In the genomic region with DNA sequence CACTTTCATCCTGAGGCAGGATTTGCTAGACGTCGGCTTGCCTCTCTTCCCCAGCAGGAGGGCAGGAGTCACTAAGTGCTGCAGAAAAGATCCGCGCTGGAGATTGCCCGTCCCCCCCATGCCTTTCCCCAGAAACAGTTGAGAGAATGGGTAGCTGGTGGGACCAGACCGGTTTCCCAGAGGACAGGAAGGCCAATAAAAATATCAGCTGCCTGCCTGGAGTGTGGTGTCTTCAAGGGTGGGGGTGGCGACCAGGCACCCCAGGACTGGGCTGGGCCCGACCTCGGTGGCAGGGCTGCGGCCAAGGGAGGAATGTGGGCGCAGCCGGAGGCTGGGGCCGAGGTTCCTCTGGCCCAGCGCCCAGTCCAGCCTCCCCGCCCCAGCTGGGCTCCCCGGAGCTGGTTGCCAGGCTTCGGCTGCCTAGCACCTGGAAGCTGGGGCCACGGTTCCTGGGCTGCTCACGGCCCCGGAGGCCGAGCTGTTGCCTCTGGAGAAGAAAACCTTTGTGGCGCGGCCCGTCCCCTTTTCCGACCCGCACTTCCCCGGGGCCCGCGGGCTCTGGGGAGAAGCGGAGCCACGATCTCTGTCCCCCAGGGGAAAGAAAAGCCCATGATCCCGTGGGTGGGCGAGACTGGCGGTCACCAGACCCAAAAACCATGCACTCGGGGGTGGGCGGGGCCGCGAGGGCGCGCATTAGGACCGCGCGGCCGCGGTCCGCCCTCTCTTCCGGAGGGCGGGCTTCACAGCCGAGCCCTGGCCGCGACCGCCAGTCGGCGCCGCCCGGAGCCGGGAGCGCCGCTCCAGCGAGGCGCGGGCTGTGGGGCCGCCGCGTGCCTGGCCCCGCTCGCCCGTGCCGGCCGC, we compare ENCODE assay signal across 1 cellular context.
A peak's percentile ranks its signal among the peaks of the same experiment; 100 is the strongest.
TF ChIP-seq lines count a peak whose summit lies in the region.

A gene with protein sequence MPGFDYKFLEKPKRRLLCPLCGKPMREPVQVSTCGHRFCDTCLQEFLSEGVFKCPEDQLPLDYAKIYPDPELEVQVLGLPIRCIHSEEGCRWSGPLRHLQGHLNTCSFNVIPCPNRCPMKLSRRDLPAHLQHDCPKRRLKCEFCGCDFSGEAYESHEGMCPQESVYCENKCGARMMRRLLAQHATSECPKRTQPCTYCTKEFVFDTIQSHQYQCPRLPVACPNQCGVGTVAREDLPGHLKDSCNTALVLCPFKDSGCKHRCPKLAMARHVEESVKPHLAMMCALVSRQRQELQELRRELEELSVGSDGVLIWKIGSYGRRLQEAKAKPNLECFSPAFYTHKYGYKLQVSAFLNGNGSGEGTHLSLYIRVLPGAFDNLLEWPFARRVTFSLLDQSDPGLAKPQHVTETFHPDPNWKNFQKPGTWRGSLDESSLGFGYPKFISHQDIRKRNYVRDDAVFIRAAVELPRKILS (plus strand): TSS at position 769 of the 861 bp plus-strand sequence. CDS start 102 bp downstream, outside the sequence.

TF ChIP-seq in K562, 482 proteins besides CTCF, POLR2A, EP300 and RAD21 (continued from another document and continues in another):
- TF ChIP-seq, protein P1, sequence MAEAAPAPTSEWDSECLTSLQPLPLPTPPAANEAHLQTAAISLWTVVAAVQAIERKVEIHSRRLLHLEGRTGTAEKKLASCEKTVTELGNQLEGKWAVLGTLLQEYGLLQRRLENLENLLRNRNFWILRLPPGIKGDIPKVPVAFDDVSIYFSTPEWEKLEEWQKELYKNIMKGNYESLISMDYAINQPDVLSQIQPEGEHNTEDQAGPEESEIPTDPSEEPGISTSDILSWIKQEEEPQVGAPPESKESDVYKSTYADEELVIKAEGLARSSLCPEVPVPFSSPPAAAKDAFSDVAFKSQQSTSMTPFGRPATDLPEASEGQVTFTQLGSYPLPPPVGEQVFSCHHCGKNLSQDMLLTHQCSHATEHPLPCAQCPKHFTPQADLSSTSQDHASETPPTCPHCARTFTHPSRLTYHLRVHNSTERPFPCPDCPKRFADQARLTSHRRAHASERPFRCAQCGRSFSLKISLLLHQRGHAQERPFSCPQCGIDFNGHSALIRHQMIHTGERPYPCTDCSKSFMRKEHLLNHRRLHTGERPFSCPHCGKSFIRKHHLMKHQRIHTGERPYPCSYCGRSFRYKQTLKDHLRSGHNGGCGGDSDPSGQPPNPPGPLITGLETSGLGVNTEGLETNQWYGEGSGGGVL (CRISPR knock-in tag; IDR thresholded peaks at IDR 0.05), result no peak
- TF ChIP-seq DIDO1 (tag; IDR thresholded peaks at IDR 0.05; ENCODE audit: low read depth) (no peak), ETV6 (IDR thresholded peaks at IDR 0.05; ENCODE audit: borderline replicate concordance in 1 of 2, low read depth in 2 of 2, low read length in 1 of 2) (no peak), ETV6 (CRISPR knock-in tag; IDR thresholded peaks at IDR 0.05; ENCODE audit: borderline replicate concordance) (no peak; the same call in 1 of the 2 replicates), ZSCAN29 (IDR thresholded peaks at IDR 0.05) (no peak), KLF13 (tag; IDR thresholded peaks at IDR 0.05; ENCODE audit: borderline replicate concordance, low read depth) (peak; percentile 98; the same call in 1 of the 2 replicates), SUPT5H (IDR thresholded peaks at IDR 0.05) (0 out of 2 replicates have a peak, but pooled peaks have one; percentile 49), FUS (optimal IDR thresholded peaks at IDR 0.05; ENCODE audit: low read depth, low read length) (no peak), ZNF41 (CRISPR knock-in tag; conservative IDR thresholded peaks at IDR 0.05) (no peak), PML (IDR thresholded peaks at IDR 0.05; ENCODE audit: low read length) (peak; percentile 42; the same call in 1 of the 2 replicates), HDAC6 (IDR thresholded peaks at IDR 0.05; ENCODE audit: low read depth, low read length) (no peak), MIER1 (IDR thresholded peaks at IDR 0.05; ENCODE audit: low read depth) (no peak), MCM2 (IDR thresholded peaks at IDR 0.05; ENCODE audit: low read depth) (no peak), CBX3 (IDR thresholded peaks at IDR 0.05; ENCODE audit: borderline replicate concordance in 1 of 2, low read length in 2 of 2) (no peak), SNIP1 (IDR thresholded peaks at IDR 0.05; ENCODE audit: low read depth) (no peak), NFATC3 (IDR thresholded peaks at IDR 0.05) (no peak), SMARCE1 (IDR thresholded peaks at IDR 0.05) (peak; percentile 73), COPS2 (conservative IDR thresholded peaks at IDR 0.05) (no peak), MTA3 (IDR thresholded peaks at IDR 0.05; ENCODE audit: borderline replicate concordance) (peak; percentile 69; the same call in 1 of the 2 replicates), ASH1L (IDR thresholded peaks at IDR 0.05; ENCODE audit: borderline replicate concordance, low read depth, partially characterized antibody) (no peak), MCM3 (IDR thresholded peaks at IDR 0.05) (no peak), ILF3 (IDR thresholded peaks at IDR 0.05; ENCODE audit: borderline replicate concordance) (0 out of 2 replicates have a peak, but pooled peaks have one; percentile 66), KDM5B (IDR thresholded peaks at IDR 0.05; ENCODE audit: insufficient replicate concordance, low read depth, low read length) (no peak), BRCA1 (IDR thresholded peaks at IDR 0.05) (no peak), BRCA1 (CRISPR knock-in tag; IDR thresholded peaks at IDR 0.05) (no peak), NFE2L1 (tag; IDR thresholded peaks at IDR 0.05; ENCODE audit: borderline replicate concordance, low read depth) (no peak), ZNF23 (CRISPR knock-in tag; IDR thresholded peaks at IDR 0.05) (no peak), ZKSCAN8 (CRISPR knock-in tag; IDR thresholded peaks at IDR 0.05) (no peak), KLF6 (CRISPR knock-in tag; IDR thresholded peaks at IDR 0.05; ENCODE audit: borderline replicate concordance) (no peak), PHF21A (IDR thresholded peaks at IDR 0.05; ENCODE audit: borderline replicate concordance, low read depth) (no peak)
- TF ChIP-seq, protein P2, sequence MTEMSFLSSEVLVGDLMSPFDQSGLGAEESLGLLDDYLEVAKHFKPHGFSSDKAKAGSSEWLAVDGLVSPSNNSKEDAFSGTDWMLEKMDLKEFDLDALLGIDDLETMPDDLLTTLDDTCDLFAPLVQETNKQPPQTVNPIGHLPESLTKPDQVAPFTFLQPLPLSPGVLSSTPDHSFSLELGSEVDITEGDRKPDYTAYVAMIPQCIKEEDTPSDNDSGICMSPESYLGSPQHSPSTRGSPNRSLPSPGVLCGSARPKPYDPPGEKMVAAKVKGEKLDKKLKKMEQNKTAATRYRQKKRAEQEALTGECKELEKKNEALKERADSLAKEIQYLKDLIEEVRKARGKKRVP (CRISPR knock-in tag; IDR thresholded peaks at IDR 0.05), result peak; percentile 8; the same call in 1 of the 2 replicates
- TF ChIP-seq, protein P3, sequence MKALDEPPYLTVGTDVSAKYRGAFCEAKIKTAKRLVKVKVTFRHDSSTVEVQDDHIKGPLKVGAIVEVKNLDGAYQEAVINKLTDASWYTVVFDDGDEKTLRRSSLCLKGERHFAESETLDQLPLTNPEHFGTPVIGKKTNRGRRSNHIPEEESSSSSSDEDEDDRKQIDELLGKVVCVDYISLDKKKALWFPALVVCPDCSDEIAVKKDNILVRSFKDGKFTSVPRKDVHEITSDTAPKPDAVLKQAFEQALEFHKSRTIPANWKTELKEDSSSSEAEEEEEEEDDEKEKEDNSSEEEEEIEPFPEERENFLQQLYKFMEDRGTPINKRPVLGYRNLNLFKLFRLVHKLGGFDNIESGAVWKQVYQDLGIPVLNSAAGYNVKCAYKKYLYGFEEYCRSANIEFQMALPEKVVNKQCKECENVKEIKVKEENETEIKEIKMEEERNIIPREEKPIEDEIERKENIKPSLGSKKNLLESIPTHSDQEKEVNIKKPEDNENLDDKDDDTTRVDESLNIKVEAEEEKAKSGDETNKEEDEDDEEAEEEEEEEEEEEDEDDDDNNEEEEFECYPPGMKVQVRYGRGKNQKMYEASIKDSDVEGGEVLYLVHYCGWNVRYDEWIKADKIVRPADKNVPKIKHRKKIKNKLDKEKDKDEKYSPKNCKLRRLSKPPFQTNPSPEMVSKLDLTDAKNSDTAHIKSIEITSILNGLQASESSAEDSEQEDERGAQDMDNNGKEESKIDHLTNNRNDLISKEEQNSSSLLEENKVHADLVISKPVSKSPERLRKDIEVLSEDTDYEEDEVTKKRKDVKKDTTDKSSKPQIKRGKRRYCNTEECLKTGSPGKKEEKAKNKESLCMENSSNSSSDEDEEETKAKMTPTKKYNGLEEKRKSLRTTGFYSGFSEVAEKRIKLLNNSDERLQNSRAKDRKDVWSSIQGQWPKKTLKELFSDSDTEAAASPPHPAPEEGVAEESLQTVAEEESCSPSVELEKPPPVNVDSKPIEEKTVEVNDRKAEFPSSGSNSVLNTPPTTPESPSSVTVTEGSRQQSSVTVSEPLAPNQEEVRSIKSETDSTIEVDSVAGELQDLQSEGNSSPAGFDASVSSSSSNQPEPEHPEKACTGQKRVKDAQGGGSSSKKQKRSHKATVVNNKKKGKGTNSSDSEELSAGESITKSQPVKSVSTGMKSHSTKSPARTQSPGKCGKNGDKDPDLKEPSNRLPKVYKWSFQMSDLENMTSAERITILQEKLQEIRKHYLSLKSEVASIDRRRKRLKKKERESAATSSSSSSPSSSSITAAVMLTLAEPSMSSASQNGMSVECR (CRISPR knock-in tag; IDR thresholded peaks at IDR 0.05), result peak; percentile 72
- TF ChIP-seq, protein P4, sequence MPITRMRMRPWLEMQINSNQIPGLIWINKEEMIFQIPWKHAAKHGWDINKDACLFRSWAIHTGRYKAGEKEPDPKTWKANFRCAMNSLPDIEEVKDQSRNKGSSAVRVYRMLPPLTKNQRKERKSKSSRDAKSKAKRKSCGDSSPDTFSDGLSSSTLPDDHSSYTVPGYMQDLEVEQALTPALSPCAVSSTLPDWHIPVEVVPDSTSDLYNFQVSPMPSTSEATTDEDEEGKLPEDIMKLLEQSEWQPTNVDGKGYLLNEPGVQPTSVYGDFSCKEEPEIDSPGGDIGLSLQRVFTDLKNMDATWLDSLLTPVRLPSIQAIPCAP (CRISPR knock-in tag; IDR thresholded peaks at IDR 0.05; ENCODE audit: borderline replicate concordance), result no peak
- TF ChIP-seq, protein P5, sequence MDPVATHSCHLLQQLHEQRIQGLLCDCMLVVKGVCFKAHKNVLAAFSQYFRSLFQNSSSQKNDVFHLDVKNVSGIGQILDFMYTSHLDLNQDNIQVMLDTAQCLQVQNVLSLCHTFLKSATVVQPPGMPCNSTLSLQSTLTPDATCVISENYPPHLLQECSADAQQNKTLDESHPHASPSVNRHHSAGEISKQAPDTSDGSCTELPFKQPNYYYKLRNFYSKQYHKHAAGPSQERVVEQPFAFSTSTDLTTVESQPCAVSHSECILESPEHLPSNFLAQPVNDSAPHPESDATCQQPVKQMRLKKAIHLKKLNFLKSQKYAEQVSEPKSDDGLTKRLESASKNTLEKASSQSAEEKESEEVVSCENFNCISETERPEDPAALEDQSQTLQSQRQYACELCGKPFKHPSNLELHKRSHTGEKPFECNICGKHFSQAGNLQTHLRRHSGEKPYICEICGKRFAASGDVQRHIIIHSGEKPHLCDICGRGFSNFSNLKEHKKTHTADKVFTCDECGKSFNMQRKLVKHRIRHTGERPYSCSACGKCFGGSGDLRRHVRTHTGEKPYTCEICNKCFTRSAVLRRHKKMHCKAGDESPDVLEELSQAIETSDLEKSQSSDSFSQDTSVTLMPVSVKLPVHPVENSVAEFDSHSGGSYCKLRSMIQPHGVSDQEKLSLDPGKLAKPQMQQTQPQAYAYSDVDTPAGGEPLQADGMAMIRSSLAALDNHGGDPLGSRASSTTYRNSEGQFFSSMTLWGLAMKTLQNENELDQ (CRISPR knock-in tag; IDR thresholded peaks at IDR 0.05; ENCODE audit: borderline replicate concordance), result no peak
- TF ChIP-seq, protein P6, sequence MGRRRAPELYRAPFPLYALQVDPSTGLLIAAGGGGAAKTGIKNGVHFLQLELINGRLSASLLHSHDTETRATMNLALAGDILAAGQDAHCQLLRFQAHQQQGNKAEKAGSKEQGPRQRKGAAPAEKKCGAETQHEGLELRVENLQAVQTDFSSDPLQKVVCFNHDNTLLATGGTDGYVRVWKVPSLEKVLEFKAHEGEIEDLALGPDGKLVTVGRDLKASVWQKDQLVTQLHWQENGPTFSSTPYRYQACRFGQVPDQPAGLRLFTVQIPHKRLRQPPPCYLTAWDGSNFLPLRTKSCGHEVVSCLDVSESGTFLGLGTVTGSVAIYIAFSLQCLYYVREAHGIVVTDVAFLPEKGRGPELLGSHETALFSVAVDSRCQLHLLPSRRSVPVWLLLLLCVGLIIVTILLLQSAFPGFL (CRISPR knock-in tag; IDR thresholded peaks at IDR 0.05), result 0 out of 2 replicates have a peak, but pooled peaks have one; percentile 83
- TF ChIP-seq, protein P7, sequence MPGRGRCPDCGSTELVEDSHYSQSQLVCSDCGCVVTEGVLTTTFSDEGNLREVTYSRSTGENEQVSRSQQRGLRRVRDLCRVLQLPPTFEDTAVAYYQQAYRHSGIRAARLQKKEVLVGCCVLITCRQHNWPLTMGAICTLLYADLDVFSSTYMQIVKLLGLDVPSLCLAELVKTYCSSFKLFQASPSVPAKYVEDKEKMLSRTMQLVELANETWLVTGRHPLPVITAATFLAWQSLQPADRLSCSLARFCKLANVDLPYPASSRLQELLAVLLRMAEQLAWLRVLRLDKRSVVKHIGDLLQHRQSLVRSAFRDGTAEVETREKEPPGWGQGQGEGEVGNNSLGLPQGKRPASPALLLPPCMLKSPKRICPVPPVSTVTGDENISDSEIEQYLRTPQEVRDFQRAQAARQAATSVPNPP (IDR thresholded peaks at IDR 0.05; ENCODE audit: borderline replicate concordance, insufficient read depth, insufficient read length), result no peak
- TF ChIP-seq, protein P8, sequence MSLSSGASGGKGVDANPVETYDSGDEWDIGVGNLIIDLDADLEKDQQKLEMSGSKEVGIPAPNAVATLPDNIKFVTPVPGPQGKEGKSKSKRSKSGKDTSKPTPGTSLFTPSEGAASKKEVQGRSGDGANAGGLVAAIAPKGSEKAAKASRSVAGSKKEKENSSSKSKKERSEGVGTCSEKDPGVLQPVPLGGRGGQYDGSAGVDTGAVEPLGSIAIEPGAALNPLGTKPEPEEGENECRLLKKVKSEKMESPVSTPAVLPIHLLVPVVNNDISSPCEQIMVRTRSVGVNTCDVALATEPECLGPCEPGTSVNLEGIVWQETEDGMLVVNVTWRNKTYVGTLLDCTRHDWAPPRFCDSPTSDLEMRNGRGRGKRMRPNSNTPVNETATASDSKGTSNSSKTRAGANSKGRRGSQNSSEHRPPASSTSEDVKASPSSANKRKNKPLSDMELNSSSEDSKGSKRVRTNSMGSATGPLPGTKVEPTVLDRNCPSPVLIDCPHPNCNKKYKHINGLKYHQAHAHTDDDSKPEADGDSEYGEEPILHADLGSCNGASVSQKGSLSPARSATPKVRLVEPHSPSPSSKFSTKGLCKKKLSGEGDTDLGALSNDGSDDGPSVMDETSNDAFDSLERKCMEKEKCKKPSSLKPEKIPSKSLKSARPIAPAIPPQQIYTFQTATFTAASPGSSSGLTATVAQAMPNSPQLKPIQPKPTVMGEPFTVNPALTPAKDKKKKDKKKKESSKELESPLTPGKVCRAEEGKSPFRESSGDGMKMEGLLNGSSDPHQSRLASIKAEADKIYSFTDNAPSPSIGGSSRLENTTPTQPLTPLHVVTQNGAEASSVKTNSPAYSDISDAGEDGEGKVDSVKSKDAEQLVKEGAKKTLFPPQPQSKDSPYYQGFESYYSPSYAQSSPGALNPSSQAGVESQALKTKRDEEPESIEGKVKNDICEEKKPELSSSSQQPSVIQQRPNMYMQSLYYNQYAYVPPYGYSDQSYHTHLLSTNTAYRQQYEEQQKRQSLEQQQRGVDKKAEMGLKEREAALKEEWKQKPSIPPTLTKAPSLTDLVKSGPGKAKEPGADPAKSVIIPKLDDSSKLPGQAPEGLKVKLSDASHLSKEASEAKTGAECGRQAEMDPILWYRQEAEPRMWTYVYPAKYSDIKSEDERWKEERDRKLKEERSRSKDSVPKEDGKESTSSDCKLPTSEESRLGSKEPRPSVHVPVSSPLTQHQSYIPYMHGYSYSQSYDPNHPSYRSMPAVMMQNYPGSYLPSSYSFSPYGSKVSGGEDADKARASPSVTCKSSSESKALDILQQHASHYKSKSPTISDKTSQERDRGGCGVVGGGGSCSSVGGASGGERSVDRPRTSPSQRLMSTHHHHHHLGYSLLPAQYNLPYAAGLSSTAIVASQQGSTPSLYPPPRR (CRISPR knock-in tag; IDR thresholded peaks at IDR 0.05; ENCODE audit: borderline replicate concordance), result no peak
